8 cellular contexts compared by ENCODE assay signal in genomic region chr2:42770288-42771131, GRCh38. TPM values are rescaled to one million over a fixed set of nuclear protein-coding genes. Genes with fewer than 3 reads are reported as not detected.
DNase-seq lines count a peak whose midpoint lies in the region; ATAC-seq and TF ChIP-seq lines count a peak whose summit lies in the region.

No MANE protein-coding gene starts in this region.

- no peak overlapping the region for H3K4me3 Mint-ChIP-seq in activated CD4-positive, alpha-beta memory T cell treated with anti-CD3 and anti-CD28 coated beads for 36 hours

- H3K79me1 ChIP-seq in IMR-90 (ENCODE audit: low read depth in 1 of 2, low read length in 2 of 2) = no peaks in the 10 kb centered on the region

- H3K9me1 ChIP-seq in IMR-90 (ENCODE audit: insufficient read depth, low read length) = no peaks in the 10 kb centered on the region

- no peak overlapping the region for H4K91ac ChIP-seq in IMR-90 (ENCODE audit: insufficient read depth, low read depth, low read length)

- in situ Hi-C loops in ACHN (cut with HindIII; ENCODE audit: low pct_ligation_motif_present, low pct_unique_long_range_greater_than_20kb, low sequenced_read_pairs) (no loop called here), IMR-90 (cut with MboI; ENCODE audit: low sequenced_read_pairs) (no loop called here)

- no peak overlapping the region for H3K23ac ChIP-seq in IMR-90 (ENCODE audit: low read depth, low read length)

- no peak overlapping the region for H2AK5ac ChIP-seq in IMR-90 (ENCODE audit: low read depth, low read length)

- H3K9me3 Mint-ChIP-seq in activated CD4-positive, alpha-beta memory T cell treated with anti-CD3 and anti-CD28 coated beads for 36 hours = no peaks in the 10 kb centered on the region

- H3K4ac ChIP-seq in IMR-90 (ENCODE audit: low read depth, low read length) = no peak overlapping the region

- H3K27ac ChIP-seq in IMR-90 (ENCODE audit: insufficient read depth, low read length) (no peak overlapping the region), cardiac muscle cell (no peak overlapping the region)

- no peak overlapping the region for H2AK9ac ChIP-seq in IMR-90 (replicated peaks; ENCODE audit: low read depth, low read length, poor library complexity)

- no peak overlapping the region for H2BK15ac ChIP-seq in IMR-90 (ENCODE audit: low read depth, low read length)

- no peaks in the 10 kb centered on the region for H3K27me3 Mint-ChIP-seq in activated CD4-positive, alpha-beta memory T cell treated with anti-CD3 and anti-CD28 coated beads for 36 hours

- H3K56ac ChIP-seq in IMR-90 (ENCODE audit: extremely low read depth, insufficient read depth, low read length) = no peak overlapping the region

- peak; percentile 68 for DNase-seq in ACHN
- DNase-seq in IMR-90 = peak; percentile 37
- DNase-seq in SW 1271 (lab: John Stamatoyannopoulos, UW) = peak; percentile 22 to 65
- DNase-seq in cardiac muscle cell (ENCODE audit: low read depth in 1 of 2, low spot score in 1 of 2) = peak; percentile 68 to 82
- DNase-seq in sciatic nerve (ENCODE audit: low spot score) = no peak
- DNase-seq in NCI-H2171 treated with DMSO at 0.1 percent for 48 hours (lab: John Stamatoyannopoulos, UW) = no peak
- DNase-seq in activated CD4-positive, alpha-beta memory T cell treated with anti-CD3 and anti-CD28 coated beads for 36 hours = no peak

- no TSS peak for BruUV-seq in IMR-90 (replicated peaks; lab: Mats Ljungman, UMichigan)

- H3K18ac ChIP-seq in IMR-90 (ENCODE audit: low read depth, low read length) = no peak overlapping the region

- CTCF ChIA-PET in IMR-90 (lab: Yijun Ruan, JAX) = no interaction called here
- CTCF ChIA-PET in activated CD4-positive, alpha-beta memory T cell treated with anti-CD3 and anti-CD28 coated beads for 36 hours (lab: Charles Lee) = no interaction called here

- no peak overlapping the region for H2BK20ac ChIP-seq in IMR-90 (ENCODE audit: low read depth, low read length)

- TF ChIP-seq CTCF in IMR-90 (conservative IDR thresholded peaks at IDR 0.05; ENCODE audit: low read depth, low read length) (peak; percentile 37), cardiac muscle cell (IDR thresholded peaks at IDR 0.05; ENCODE audit: low read depth, low read length) (peak; percentile 54)

- 85% methylated on average over 10 of the region's 19 CpGs; no CpG with 5 or more reads in 1 of the 2 experiments for WGBS in IMR-90 (ENCODE audit: extremely low coverage in 2 of 2, insufficient read length in 1 of 2), 2 experiments

- H3K4me1 ChIP-seq in IMR-90 (ENCODE audit: control insufficient read depth, insufficient read depth, low read length) (no peaks in the 10 kb centered on the region), cardiac muscle cell (ENCODE audit: low read depth) (no peaks in the 10 kb centered on the region)

- peaks cover 5% of the 10 kb centered on the region for H3K4me1 Mint-ChIP-seq in activated CD4-positive, alpha-beta memory T cell treated with anti-CD3 and anti-CD28 coated beads for 36 hours (ENCODE audit: low read depth)

- peak; percentile 32; the same call in 1 of the 2 replicates for TF ChIP-seq RAD21 in IMR-90 (IDR thresholded peaks at IDR 0.05; ENCODE audit: low read length)

- H3K36me3 ChIP-seq in IMR-90 (ENCODE audit: control insufficient read depth, insufficient read depth, low read length) (no peaks in the 10 kb centered on the region), cardiac muscle cell (no peaks in the 10 kb centered on the region)

- POLR2A ChIA-PET in IMR-90 (lab: Charles Lee; ENCODE audit: unreplicated experiment) = no interaction called here
- POLR2A ChIA-PET in activated CD4-positive, alpha-beta memory T cell treated with anti-CD3 and anti-CD28 coated beads for 36 hours (lab: Charles Lee) = no interaction called here

- ATAC-seq in GM18502 (IDR thresholded peaks at IDR 0.05; ENCODE audit: poor library complexity, unreplicated experiment) (peak; percentile 56), IMR-90 (ENCODE audit: low read depth) (peak; percentile 80; the same call in 1 of the 2 replicates), sciatic nerve (peak; percentile 68)

- no peaks in the 10 kb centered on the region for H3K36me3 Mint-ChIP-seq in activated CD4-positive, alpha-beta memory T cell treated with anti-CD3 and anti-CD28 coated beads for 36 hours

- H4K8ac ChIP-seq in IMR-90 (ENCODE audit: low read depth in 2 of 2, low read length in 2 of 2) = no peak overlapping the region

- dilution Hi-C loops in IMR-90 (cut with HindIII; ENCODE audit: low sequenced_read_pairs, unreplicated experiment) = no loop called here

- peak overlapping the region; percentile 11 for H2AFZ ChIP-seq in IMR-90 (replicated peaks; ENCODE audit: low read length, poor library complexity)

- no peak overlapping the region for H2BK120ac ChIP-seq in IMR-90 (ENCODE audit: low read depth, low read length)

- no peak for TF ChIP-seq POLR2A in IMR-90 (IDR thresholded peaks at IDR 0.05; ENCODE audit: low read depth, low read length)

- no peak overlapping the region for H4K5ac ChIP-seq in IMR-90 (ENCODE audit: low read depth, low read length)

- intact Hi-C loops in IMR-90 (cut with micrococcal nuclease) = no loop called here
- intact Hi-C loops in sciatic nerve (cut with DNase I) = no loop called here
- intact Hi-C loops in activated CD4-positive, alpha-beta memory T cell treated with anti-CD3 and anti-CD28 coated beads for 36 hours (cut with micrococcal nuclease) = no loop called here

- no peak overlapping the region for H3K27ac Mint-ChIP-seq in activated CD4-positive, alpha-beta memory T cell treated with anti-CD3 and anti-CD28 coated beads for 36 hours

- H3K4me3 ChIP-seq in IMR-90 (ENCODE audit: insufficient read depth, low read depth, low read length) (no peak overlapping the region), cardiac muscle cell (no peak overlapping the region)

- no peak overlapping the region for H3K4me2 ChIP-seq in IMR-90 (ENCODE audit: low read depth, low read length)

- no peaks in the 10 kb centered on the region for H3K27me3 ChIP-seq in IMR-90 (ENCODE audit: control insufficient read depth, insufficient read depth, low read length)
- no peaks in the 10 kb centered on the region for H3K27me3 ChIP-seq in cardiac muscle cell

- H3K9ac ChIP-seq in IMR-90 (ENCODE audit: low read depth, low read length) = no peak overlapping the region

- no peak overlapping the region for H2BK5ac ChIP-seq in IMR-90 (ENCODE audit: low read depth, low read length, poor library complexity, severe bottlenecking)

- no peak overlapping the region for H3K14ac ChIP-seq in IMR-90 (replicated peaks; ENCODE audit: low read depth, low read length)

- H3K9me3 ChIP-seq in IMR-90 (ENCODE audit: control insufficient read depth, insufficient read depth, low read length) = no peaks in the 10 kb centered on the region
- H3K9me3 ChIP-seq in cardiac muscle cell (ENCODE audit: low read depth) = no peaks in the 10 kb centered on the region

- no peaks in the 10 kb centered on the region for H4K20me1 ChIP-seq in IMR-90 (ENCODE audit: insufficient read depth, low read length)

TF ChIP-seq in IMR-90, 13 proteins besides CTCF, POLR2A, EP300 and RAD21:
- TF ChIP-seq SMC3 (IDR thresholded peaks at IDR 0.05; ENCODE audit: low read depth, low read length) (peak; percentile 14; the same call in 1 of the 2 replicates), CHD1 (IDR thresholded peaks at IDR 0.05; ENCODE audit: low read depth, low read length) (no peak)

RNA-seq across cellular contexts. Expression of gene OXER1, which starts 6.6 kb away (rescaled TPM):
- total RNA-seq in IMR-90 (2012; rRNA removed) (not detected in 2 replicates), cardiac muscle cell (0.48 TPM in 1 of 2 replicates, not detected in the other), sciatic nerve (2.8 TPM)
- polyA plus RNA-seq in IMR-90 (2012; rRNA removed) (not detected in 2 replicates), cardiac muscle cell (0.12 and 0.15 TPM in 2 replicates)
- not detected in 2 replicates for polyA plus RNA-seq in IMR-90 (2012; cell fraction: cytosol; rRNA removed)
- polyA plus RNA-seq in IMR-90 (2012; cell fraction: nucleus; rRNA removed; ENCODE audit: low replicate concordance) = 0.03 and 0.08 TPM in 2 replicates
- total RNA-seq in activated CD4-positive, alpha-beta memory T cell treated with anti-CD3 and anti-CD28 coated beads for 36 hours = not detected

RNA-seq across cellular contexts. Expression of gene HAAO, which starts 21.9 kb away (rescaled TPM):
- total RNA-seq in IMR-90 (2012; rRNA removed) = 0.18 TPM in 1 of 2 replicates, not detected in the other
- polyA plus RNA-seq in IMR-90 (2012; rRNA removed) = 0.05 and 0.09 TPM in 2 replicates
- 0.10 TPM in 1 of 2 replicates, not detected in the other for polyA plus RNA-seq in IMR-90 (2012; cell fraction: cytosol; rRNA removed)
- 0.18 and 0.31 TPM in 2 replicates for polyA plus RNA-seq in IMR-90 (2012; cell fraction: nucleus; rRNA removed; ENCODE audit: low replicate concordance)
- total RNA-seq in cardiac muscle cell = 0.30 and 0.39 TPM in 2 replicates
- polyA plus RNA-seq in cardiac muscle cell = 0.43 and 0.79 TPM in 2 replicates
- total RNA-seq in sciatic nerve = 14.3 TPM
- under 1 TPM in 1 of 2 experiments, not detected in 1; 0.17 TPM for total RNA-seq in activated CD4-positive, alpha-beta memory T cell treated with anti-CD3 and anti-CD28 coated beads for 36 hours

Comparison
In these comparisons a context has a peak if more than half of its experiments do, and no peak if none do; other contexts are left out.
1. DNase-seq: peak in ACHN (single experiment), IMR-90 (single experiment), SW 1271 (2 of 2) and cardiac muscle cell (2 of 2); none in sciatic nerve (single experiment), NCI-H2171 treated with DMSO at 0.1 percent for 48 hours (single experiment) and activated CD4-positive, alpha-beta memory T cell treated with anti-CD3 and anti-CD28 coated beads for 36 hours (single experiment).
2. RNA of gene HAAO, which starts 21.9 kb away (total RNA-seq): 14.3 TPM in sciatic nerve (single experiment); 0.30 to 0.39 TPM in cardiac muscle cell, 0.18 TPM in IMR-90 and 0.17 TPM in activated CD4-positive, alpha-beta memory T cell treated with anti-CD3 and anti-CD28 coated beads for 36 hours; every median in the first group is over 10 times any median in the second.
3. Peak in every context shown above with its lines, with median percentiles within 50 percentile points of each other: ATAC-seq.